In genomic region chr7:120729300-120729699, GRCh38 we compare ENCODE assay signal across 25 cellular contexts.
DNase-seq lines count a peak whose midpoint lies in the region; ATAC-seq and TF ChIP-seq lines count a peak whose summit lies in the region.
"Had no signal": no experiment of that assay in that cellular context is flagged by ENCODE, and none has a peak within 500 bp of the region (broad histone marks: within the 10 kb centered on the region; RNA-seq: fewer than 3 reads in every experiment).

No MANE protein-coding gene starts in this region.

- TF ChIP-seq CTCF in PC-9 (conservative IDR thresholded peaks at IDR 0.05) (no peak), choroid plexus epithelial cell (conservative IDR thresholded peaks at IDR 0.05; ENCODE audit: low read depth, low read length) (no peak)

- H3K27me3 ChIP-seq in PC-9 (ENCODE audit: insufficient read depth, low read depth) (no peaks in the 10 kb centered on the region), muscle layer of colon (ENCODE audit: control insufficient read depth in 1 of 2, insufficient read depth in 2 of 2, low read length in 2 of 2) (no peaks in the 10 kb centered on the region)
- H3K27me3 ChIP-seq: BLaER1, cardiac muscle cell, ovary, upper lobe of right lung had no signal

- ATAC-seq in activated naive CD8-positive, alpha-beta T cell treated with anti-CD3 and anti-CD28 coated beads, Interleukin-2, amount 50 U/mL, for 24 hours: no peak
- ATAC-seq: activated CD8-positive, alpha-beta T cell treated with anti-CD3 and anti-CD28 coated beads for 36 hours; right cardiac atrium; upper lobe of right lung had no signal

- no peaks in the 10 kb centered on the region for H3K4me1 ChIP-seq in PC-9 (replicated peaks; ENCODE audit: insufficient read depth)
- H3K4me1 ChIP-seq in muscle layer of colon (ENCODE audit: insufficient read depth, low read length): peaks cover 22% of the 10 kb centered on the region
- H3K4me1 ChIP-seq: adrenal gland, BLaER1, upper lobe of right lung had no signal

- H3K9me3 ChIP-seq in PC-9 (ENCODE audit: insufficient read depth, low read depth) (no peaks in the 10 kb centered on the region; the same call in none of the 2 replicates), muscle layer of colon (ENCODE audit: low read length) (no peaks in the 10 kb centered on the region)
- H3K9me3 ChIP-seq: adrenal gland, BLaER1, ovary, SK-N-SH, upper lobe of right lung had no signal

- no peaks in the 10 kb centered on the region for H3K9me2 ChIP-seq in PC-9 (ENCODE audit: insufficient read depth)
- H3K9me2 ChIP-seq: SK-N-SH had no signal

- H3K79me2 ChIP-seq in PC-9 (ENCODE audit: low read depth): no peaks in the 10 kb centered on the region

- no peak overlapping the region for H3K27ac Mint-ChIP-seq in activated naive CD8-positive, alpha-beta T cell treated with anti-CD3 and anti-CD28 coated beads, Interleukin-2, amount 50 U/mL, for 24 hours
- H3K27ac Mint-ChIP-seq in activated naive CD4-positive, alpha-beta T cell treated with anti-CD3 and anti-CD28 coated beads for 36 hours: no peak overlapping the region
- H3K27ac Mint-ChIP-seq: activated CD8-positive, alpha-beta T cell treated with anti-CD3 and anti-CD28 coated beads for 36 hours had no signal

- no peaks in the 10 kb centered on the region for H3K36me3 ChIP-seq in PC-9 (ENCODE audit: low read depth)
- H3K36me3 ChIP-seq in muscle layer of colon (ENCODE audit: insufficient read depth, low read length): no peaks in the 10 kb centered on the region
- H3K36me3 ChIP-seq: adrenal gland, BLaER1, cardiac muscle cell, ovary, upper lobe of right lung had no signal

- H3K9me3 Mint-ChIP-seq in activated naive CD8-positive, alpha-beta T cell treated with anti-CD3 and anti-CD28 coated beads, Interleukin-2, amount 50 U/mL, for 24 hours: no peaks in the 10 kb centered on the region
- H3K9me3 Mint-ChIP-seq in activated naive CD4-positive, alpha-beta T cell treated with anti-CD3 and anti-CD28 coated beads for 36 hours: no peaks in the 10 kb centered on the region
- H3K9me3 Mint-ChIP-seq: activated CD8-positive, alpha-beta T cell treated with anti-CD3 and anti-CD28 coated beads for 36 hours had no signal

- no peaks in the 10 kb centered on the region for H3F3A ChIP-seq in PC-9 (ENCODE audit: insufficient read depth, low read depth)

- DNase-seq in GM03348 (ENCODE audit: low spot score): peak; percentile 7
- no peak for DNase-seq in PC-9
- peak; percentile 20 for DNase-seq in choroid plexus epithelial cell (ENCODE audit: low read depth)
- no peak for DNase-seq in head of caudate nucleus
- DNase-seq in activated CD8-positive, alpha-beta memory T cell treated with anti-CD3 and anti-CD28 coated beads for 24 hours: no peak
- DNase-seq in activated naive CD8-positive, alpha-beta T cell treated with anti-CD3 and anti-CD28 coated beads, Interleukin-2, amount 50 U/mL, for 24 hours: no peak
- no peak for DNase-seq in activated naive CD4-positive, alpha-beta T cell treated with anti-CD3 and anti-CD28 coated beads for 36 hours
- DNase-seq: activated CD8-positive, alpha-beta T cell treated with anti-CD3 and anti-CD28 coated beads for 36 hours; activated gamma-delta T cell treated with Interleukin-2 at 50 U/mL for 16 hours; adrenal gland; COR-L47; hypothalamus; kidney; NCI-H1436 treated with DMSO at 0.1 percent for 48 hours; NCI-H2171; NCI-H526 treated with DMSO at 0.1 percent for 48 hours; right cardiac atrium; SK-N-SH; upper lobe of right lung had no signal

- H3K27ac ChIP-seq in PC-9 (no peak overlapping the region), muscle layer of colon (ENCODE audit: low read depth, low read length) (peak overlapping the region; percentile 48)
- H3K27ac ChIP-seq: adrenal gland, BLaER1, cardiac muscle cell, ovary, RWPE1, upper lobe of right lung had no signal

- intact Hi-C loops in PC-9 (cut with micrococcal nuclease; ENCODE audit: unreplicated experiment) (loop anchor here (5.0 to 10.0 kb wide), 4 partner anchors 174 to 1812 kb away; partner anchors contain the start of gene KCND2), head of caudate nucleus (cut with DNase I) (no loop called here)
- intact Hi-C loops in activated naive CD4-positive, alpha-beta T cell treated with anti-CD3 and anti-CD28 coated beads for 36 hours (cut with micrococcal nuclease): no loop called here

- no TSS peak for BruUV-seq in PC-9 (replicated peaks; lab: Mats Ljungman, UMichigan)

- no peaks in the 10 kb centered on the region for H3K4me1 Mint-ChIP-seq in activated naive CD8-positive, alpha-beta T cell treated with anti-CD3 and anti-CD28 coated beads, Interleukin-2, amount 50 U/mL, for 24 hours
- no peaks in the 10 kb centered on the region for H3K4me1 Mint-ChIP-seq in activated naive CD4-positive, alpha-beta T cell treated with anti-CD3 and anti-CD28 coated beads for 36 hours (ENCODE audit: low read depth)

- POLR2A ChIA-PET in PC-9 (lab: Charles Lee; ENCODE audit: unreplicated experiment): no interaction called here

- H3K4me3 ChIP-seq in PC-9 (no peak overlapping the region), choroid plexus epithelial cell (ENCODE audit: low read depth, low read length) (no peak overlapping the region), muscle layer of colon (ENCODE audit: low read depth in 1 of 2, low read length in 2 of 2) (peak overlapping the region in 1 of 2 donors; percentile 17)
- H3K4me3 ChIP-seq: adrenal gland, BLaER1, cardiac muscle cell, lung, ovary, upper lobe of right lung had no signal

- H4K20me1 ChIP-seq in PC-9 (ENCODE audit: insufficient read depth): no peaks in the 10 kb centered on the region
- H4K20me1 ChIP-seq: BLaER1 had no signal

- H3K36me3 Mint-ChIP-seq in activated naive CD8-positive, alpha-beta T cell treated with anti-CD3 and anti-CD28 coated beads, Interleukin-2, amount 50 U/mL, for 24 hours (ENCODE audit: low read depth): no peaks in the 10 kb centered on the region
- no peaks in the 10 kb centered on the region for H3K36me3 Mint-ChIP-seq in activated naive CD4-positive, alpha-beta T cell treated with anti-CD3 and anti-CD28 coated beads for 36 hours (ENCODE audit: low read depth)

- no peak overlapping the region for H3K4me3 Mint-ChIP-seq in activated naive CD8-positive, alpha-beta T cell treated with anti-CD3 and anti-CD28 coated beads, Interleukin-2, amount 50 U/mL, for 24 hours
- H3K4me3 Mint-ChIP-seq in activated naive CD4-positive, alpha-beta T cell treated with anti-CD3 and anti-CD28 coated beads for 36 hours: no peak overlapping the region
- H3K4me3 Mint-ChIP-seq: activated CD8-positive, alpha-beta T cell treated with anti-CD3 and anti-CD28 coated beads for 36 hours had no signal

- H3K9ac ChIP-seq in muscle layer of colon (ENCODE audit: low read length): no peak overlapping the region
- H3K9ac ChIP-seq: BLaER1, SK-N-SH had no signal

- CTCF ChIA-PET in PC-9 (lab: Charles Lee): no interaction called here
- CTCF ChIA-PET in activated naive CD4-positive, alpha-beta T cell treated with anti-CD3 and anti-CD28 coated beads for 36 hours (lab: Charles Lee): no interaction called here

- 0 out of 2 replicates have a peak overlapping the region, but pooled peaks have one; percentile 56 for H2AFZ ChIP-seq in PC-9

- H3K27me3 Mint-ChIP-seq in activated naive CD8-positive, alpha-beta T cell treated with anti-CD3 and anti-CD28 coated beads, Interleukin-2, amount 50 U/mL, for 24 hours: peaks cover 4% of the 10 kb centered on the region
- H3K27me3 Mint-ChIP-seq in activated naive CD4-positive, alpha-beta T cell treated with anti-CD3 and anti-CD28 coated beads for 36 hours (ENCODE audit: low read depth): peaks cover 2% of the 10 kb centered on the region

- no peak overlapping the region for H3K4me2 ChIP-seq in PC-9
- H3K4me2 ChIP-seq: BLaER1, SK-N-SH had no signal

Comparison
In these comparisons a context has a peak if more than half of its experiments do, and no peak if none do; other contexts are left out.
1. DNase-seq: peak in GM03348 (single experiment) and choroid plexus epithelial cell (single experiment); none in PC-9 (0 of 2), head of caudate nucleus (0 of 42), activated CD8-positive, alpha-beta memory T cell treated with anti-CD3 and anti-CD28 coated beads for 24 hours (single experiment), activated naive CD8-positive, alpha-beta T cell treated with anti-CD3 and anti-CD28 coated beads, Interleukin-2, amount 50 U/mL, for 24 hours (single experiment) and activated naive CD4-positive, alpha-beta T cell treated with anti-CD3 and anti-CD28 coated beads for 36 hours (single experiment).